In genomic region chr2:65620524-65620923, GRCh38 we compare ENCODE assay signal across 1 cellular context.
TF ChIP-seq lines count a peak whose summit lies in the region.

No MANE protein-coding gene starts in this region.

TF ChIP-seq in Ishikawa, 13 proteins besides CTCF, POLR2A, EP300 and RAD21 (continued from another document):
- TF ChIP-seq, protein P1, sequence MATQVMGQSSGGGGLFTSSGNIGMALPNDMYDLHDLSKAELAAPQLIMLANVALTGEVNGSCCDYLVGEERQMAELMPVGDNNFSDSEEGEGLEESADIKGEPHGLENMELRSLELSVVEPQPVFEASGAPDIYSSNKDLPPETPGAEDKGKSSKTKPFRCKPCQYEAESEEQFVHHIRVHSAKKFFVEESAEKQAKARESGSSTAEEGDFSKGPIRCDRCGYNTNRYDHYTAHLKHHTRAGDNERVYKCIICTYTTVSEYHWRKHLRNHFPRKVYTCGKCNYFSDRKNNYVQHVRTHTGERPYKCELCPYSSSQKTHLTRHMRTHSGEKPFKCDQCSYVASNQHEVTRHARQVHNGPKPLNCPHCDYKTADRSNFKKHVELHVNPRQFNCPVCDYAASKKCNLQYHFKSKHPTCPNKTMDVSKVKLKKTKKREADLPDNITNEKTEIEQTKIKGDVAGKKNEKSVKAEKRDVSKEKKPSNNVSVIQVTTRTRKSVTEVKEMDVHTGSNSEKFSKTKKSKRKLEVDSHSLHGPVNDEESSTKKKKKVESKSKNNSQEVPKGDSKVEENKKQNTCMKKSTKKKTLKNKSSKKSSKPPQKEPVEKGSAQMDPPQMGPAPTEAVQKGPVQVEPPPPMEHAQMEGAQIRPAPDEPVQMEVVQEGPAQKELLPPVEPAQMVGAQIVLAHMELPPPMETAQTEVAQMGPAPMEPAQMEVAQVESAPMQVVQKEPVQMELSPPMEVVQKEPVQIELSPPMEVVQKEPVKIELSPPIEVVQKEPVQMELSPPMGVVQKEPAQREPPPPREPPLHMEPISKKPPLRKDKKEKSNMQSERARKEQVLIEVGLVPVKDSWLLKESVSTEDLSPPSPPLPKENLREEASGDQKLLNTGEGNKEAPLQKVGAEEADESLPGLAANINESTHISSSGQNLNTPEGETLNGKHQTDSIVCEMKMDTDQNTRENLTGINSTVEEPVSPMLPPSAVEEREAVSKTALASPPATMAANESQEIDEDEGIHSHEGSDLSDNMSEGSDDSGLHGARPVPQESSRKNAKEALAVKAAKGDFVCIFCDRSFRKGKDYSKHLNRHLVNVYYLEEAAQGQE (IDR thresholded peaks at IDR 0.05; ENCODE audit: low read depth): no peak
- no peak for TF ChIP-seq TCF12 (IDR thresholded peaks at IDR 0.05; ENCODE audit: low read depth)
